In genomic region chr2:96345403-96345802, GRCh38 we compare ENCODE assay signal across 12 cellular contexts. TPM values are rescaled to one million over a fixed set of nuclear protein-coding genes. Genes with fewer than 3 reads are reported as not detected.
DNase-seq lines count a peak whose midpoint lies in the region; ATAC-seq and TF ChIP-seq lines count a peak whose summit lies in the region.
"Had no signal": no experiment of that assay in that cellular context is flagged by ENCODE, and none has a peak within 500 bp of the region (broad histone marks: within the 10 kb centered on the region; RNA-seq: fewer than 3 reads in every experiment).

No MANE protein-coding gene starts in this region.

- TF ChIP-seq POLR2A in upper lobe of left lung (IDR thresholded peaks at IDR 0.05), result no peak

- H4K20me1 ChIP-seq in DOHH2 (ENCODE audit: control insufficient read depth, insufficient read depth, low read depth, low read length), result no peaks in the 10 kb centered on the region; the same call in 1 of the 2 replicates

- 62 to 81% methylated on average over 1 to 3 of the region's 3 CpGs for WGBS in upper lobe of left lung, 2 donors

- H3F3A ChIP-seq in DOHH2 (ENCODE audit: control insufficient read depth, insufficient read depth), result no peaks in the 10 kb centered on the region

- intact Hi-C loops in naive thymus-derived CD4-positive, alpha-beta T cell (cut with micrococcal nuclease), result no loop called here

- H3K4me3 Mint-ChIP-seq in IgD-negative memory B cell, result peak overlapping the region in 2 of 4 donors; percentile 36 to 80
- H3K4me3 Mint-ChIP-seq in naive thymus-derived CD4-positive, alpha-beta T cell, result peak overlapping the region in 1 of 10 donors; percentile 43
- H3K4me3 Mint-ChIP-seq: activated naive CD8-positive, alpha-beta T cell treated with anti-CD3 and anti-CD28 coated beads, Interleukin-2, amount 10 ng/mL, durations not matched to agents 7 days and 5 days; nephron had no signal

- peaks cover 58% of the 10 kb centered on the region for H3K79me2 ChIP-seq in DOHH2 (ENCODE audit: control insufficient read depth, low read length)

- H3K27me3 Mint-ChIP-seq in IgD-negative memory B cell, result no peaks in the 10 kb centered on the region
- H3K27me3 Mint-ChIP-seq in naive thymus-derived CD4-positive, alpha-beta T cell, result no peaks in the 10 kb centered on the region
- H3K27me3 Mint-ChIP-seq: activated naive CD8-positive, alpha-beta T cell treated with anti-CD3 and anti-CD28 coated beads, Interleukin-2, amount 10 ng/mL, durations not matched to agents 7 days and 5 days had no signal

- H3K27ac ChIP-seq in DOHH2 (ENCODE audit: low read depth, low read length), result no peak overlapping the region
- no peak overlapping the region for H3K27ac ChIP-seq in naive thymus-derived CD4-positive, alpha-beta T cell (ENCODE audit: low read depth, low read length)
- H3K27ac ChIP-seq in upper lobe of left lung, result peak overlapping the region in 2 of 4 donors; percentile 4 to 26

- POLR2A ChIA-PET in naive thymus-derived CD4-positive, alpha-beta T cell (lab: Charles Lee), result interaction anchor here (1.0 to 1.5 kb wide), 3 partner anchors 10 to 41 kb away, joined by 4 read pairs; partner anchors contain the start of gene NCAPH

- CTCF ChIA-PET in naive thymus-derived CD4-positive, alpha-beta T cell (lab: Charles Lee), result interaction anchor here (1.0 to 1.1 kb wide), 2 partner anchors 12 to 62 kb away, joined by 3 read pairs; no protein-coding TSS in a partner anchor

- peaks cover 28 to 44% (median 40%) of the 10 kb centered on the region in 3 donors for H3K4me1 Mint-ChIP-seq in IgD-negative memory B cell
- peaks cover 0 to 36% (median 3%) of the 10 kb centered on the region in 7 donors for H3K4me1 Mint-ChIP-seq in naive thymus-derived CD4-positive, alpha-beta T cell
- H3K4me1 Mint-ChIP-seq: nephron had no signal

- peak overlapping the region; percentile 76 to 91 (median 90) for H3K27ac Mint-ChIP-seq in IgD-negative memory B cell
- H3K27ac Mint-ChIP-seq in naive thymus-derived CD4-positive, alpha-beta T cell, result peak overlapping the region in 3 of 9 donors; percentile 23 to 69 (median 55)
- H3K27ac Mint-ChIP-seq: activated naive CD8-positive, alpha-beta T cell treated with anti-CD3 and anti-CD28 coated beads, Interleukin-2, amount 10 ng/mL, durations not matched to agents 7 days and 5 days; nephron had no signal

- H3K4me2 ChIP-seq in DOHH2 (ENCODE audit: low read length), result no peak overlapping the region

- no peaks in the 10 kb centered on the region for H3K9me2 ChIP-seq in DOHH2 (replicated peaks; ENCODE audit: control insufficient read depth, low read length)

- ATAC-seq in naive thymus-derived CD4-positive, alpha-beta T cell, result peak; percentile 26
- no peak for ATAC-seq in upper lobe of left lung (ENCODE audit: low FRiP score in 2 of 2)

- H3K9me3 Mint-ChIP-seq in IgD-negative memory B cell, result no peaks in the 10 kb centered on the region
- no peaks in the 10 kb centered on the region for H3K9me3 Mint-ChIP-seq in naive thymus-derived CD4-positive, alpha-beta T cell
- H3K9me3 Mint-ChIP-seq: activated naive CD8-positive, alpha-beta T cell treated with anti-CD3 and anti-CD28 coated beads, Interleukin-2, amount 10 ng/mL, durations not matched to agents 7 days and 5 days; nephron had no signal

- H3K27me3 ChIP-seq in DOHH2 (ENCODE audit: control insufficient read depth, low read length) (no peaks in the 10 kb centered on the region), upper lobe of left lung (no peaks in the 10 kb centered on the region)
- no peaks in the 10 kb centered on the region for H3K27me3 ChIP-seq in naive thymus-derived CD4-positive, alpha-beta T cell (ENCODE audit: control insufficient read depth in 2 of 2, insufficient read depth in 2 of 2, low read length in 2 of 2)

- H3K36me3 Mint-ChIP-seq in IgD-negative memory B cell, result peaks cover 3% of the 10 kb centered on the region
- peaks cover 0 to 40% (median 0%) of the 10 kb centered on the region in 5 donors for H3K36me3 Mint-ChIP-seq in naive thymus-derived CD4-positive, alpha-beta T cell

- peaks cover 10% of the 10 kb centered on the region; the same call in 1 of the 2 replicates for H3K4me1 ChIP-seq in DOHH2 (ENCODE audit: control insufficient read depth, low read length)
- peaks cover 0 to 56% of the 10 kb centered on the region in 2 donors for H3K4me1 ChIP-seq in naive thymus-derived CD4-positive, alpha-beta T cell (ENCODE audit: control insufficient read depth in 2 of 2, insufficient read depth in 2 of 2, low read length in 2 of 2)
- H3K4me1 ChIP-seq in upper lobe of left lung, result no peaks in the 10 kb centered on the region

- TF ChIP-seq CTCF in DOHH2 (IDR thresholded peaks at IDR 0.05; ENCODE audit: low read depth, low read length, poor library complexity, severe bottlenecking), result peak; percentile 19
- TF ChIP-seq CTCF in cardiac fibroblast (IDR thresholded peaks at IDR 0.05; ENCODE audit: low read depth, low read length), result peak; percentile 30
- no peak for TF ChIP-seq CTCF in upper lobe of left lung (IDR thresholded peaks at IDR 0.05)

- no peak overlapping the region for H3K4me3 ChIP-seq in DOHH2 (ENCODE audit: low read length)
- H3K4me3 ChIP-seq in cardiac fibroblast (replicated peaks in 1 of 2; ENCODE audit: low read depth in 2 of 2, low read length in 2 of 2), result no peak overlapping the region
- H3K4me3 ChIP-seq in naive thymus-derived CD4-positive, alpha-beta T cell (ENCODE audit: low read length), result no peak overlapping the region
- no peak overlapping the region for H3K4me3 ChIP-seq in upper lobe of left lung

- DNase-seq in cardiac fibroblast (ENCODE audit: low read depth in 2 of 2), result no peak
- DNase-seq in naive thymus-derived CD4-positive, alpha-beta T cell, result no peak
- DNase-seq in HUDEP-2 (lab: John Stamatoyannopoulos, UW; ENCODE audit: unreplicated experiment in 76 of 76), result no peak
- no peak for DNase-seq in NCI-H345 treated with DMSO at 0.1 percent for 48 hours (lab: John Stamatoyannopoulos, UW; ENCODE audit: unreplicated experiment)
- no peak for DNase-seq in upper lobe of left lung
- no peak for DNase-seq in GF-D8 (lab: John Stamatoyannopoulos, UW)
- DNase-seq: activated naive CD8-positive, alpha-beta T cell treated with anti-CD3 and anti-CD28 coated beads, Interleukin-2, amount 10 ng/mL, durations not matched to agents 7 days and 5 days; foreskin melanocyte; NCI-H2107 had no signal

- peaks cover 98% of the 10 kb centered on the region for H3K36me3 ChIP-seq in DOHH2 (ENCODE audit: control insufficient read depth, low read length)
- H3K36me3 ChIP-seq in naive thymus-derived CD4-positive, alpha-beta T cell (ENCODE audit: control insufficient read depth in 2 of 3, insufficient read depth in 3 of 3, low read length in 3 of 3), result no peaks in the 10 kb centered on the region
- no peaks in the 10 kb centered on the region for H3K36me3 ChIP-seq in upper lobe of left lung

- H3K9me3 ChIP-seq in DOHH2 (ENCODE audit: control insufficient read depth, insufficient read depth, low read length), result no peaks in the 10 kb centered on the region
- H3K9me3 ChIP-seq in naive thymus-derived CD4-positive, alpha-beta T cell (ENCODE audit: control insufficient read depth in 2 of 3, low read length in 3 of 3), result no peaks in the 10 kb centered on the region
- H3K9me3 ChIP-seq in upper lobe of left lung, result no peaks in the 10 kb centered on the region

- no peak for TF ChIP-seq EP300 in upper lobe of left lung (IDR thresholded peaks at IDR 0.05)

RNA-seq across cellular contexts. Expression of gene NCAPH, which starts 9.8 kb away (rescaled TPM):
- polyA plus RNA-seq in IgD-negative memory B cell, result 1.5 TPM
- 10 to 100 TPM in 1 of 5 experiments, under 1 TPM in 4; 0.16 to 50.2 (median 0.66) TPM for total RNA-seq in naive thymus-derived CD4-positive, alpha-beta T cell
- polyA plus RNA-seq in naive thymus-derived CD4-positive, alpha-beta T cell, result not detected
- 1 to 10 TPM; 1.0 to 2.6 (median 1.7) TPM for total RNA-seq in upper lobe of left lung

RNA-seq across cellular contexts. Expression of gene ITPRIPL1, which starts 20.3 kb away (rescaled TPM):
- 4.4 TPM for polyA plus RNA-seq in IgD-negative memory B cell
- total RNA-seq in naive thymus-derived CD4-positive, alpha-beta T cell, result 10 to 100 TPM in 1 of 5 experiments, 1 to 10 TPM in 2, under 1 TPM in 2; 0.79 to 30.4 (median 1.2) TPM
- polyA plus RNA-seq in naive thymus-derived CD4-positive, alpha-beta T cell, result under 1 TPM; 0.37 to 0.85 TPM
- total RNA-seq in upper lobe of left lung, result 1 to 10 TPM in 5 of 6 donors, under 1 TPM in 1; 0.57 to 5.5 (median 1.9) TPM

RNA-seq across cellular contexts. Expression of gene SNRNP200, which starts 40.1 kb away (rescaled TPM):
- polyA plus RNA-seq in IgD-negative memory B cell, result 79.3 TPM
- total RNA-seq in naive thymus-derived CD4-positive, alpha-beta T cell, result 100 to 1,000 TPM; 165 to 255 (median 212) TPM
- 100 to 1,000 TPM in 1 of 2 donors, 10 to 100 TPM in 1; 86.6 to 137 TPM for polyA plus RNA-seq in naive thymus-derived CD4-positive, alpha-beta T cell
- 100 to 1,000 TPM in 2 of 6 donors, 10 to 100 TPM in 4; 80.9 to 177 (median 90.9) TPM for total RNA-seq in upper lobe of left lung

Comparison
In these comparisons a context has a peak if more than half of its experiments do, and no peak if none do; other contexts are left out.
1. CTCF ChIP-seq: peak in DOHH2 (single experiment) and cardiac fibroblast (single experiment); none in upper lobe of left lung (0 of 6).